14 cellular contexts compared by ENCODE assay signal in genomic region chr12:46617167-46617566, GRCh38.
DNase-seq lines count a peak whose midpoint lies in the region; ATAC-seq and TF ChIP-seq lines count a peak whose summit lies in the region.
"Had no signal": no experiment of that assay in that cellular context is flagged by ENCODE, and none has a peak within 500 bp of the region (broad histone marks: within the 10 kb centered on the region; RNA-seq: fewer than 3 reads in every experiment).

No MANE protein-coding gene starts in this region.

- DNase-seq in HFFc6: peak; percentile 69
- peak; percentile 54 for DNase-seq in dedifferentiated amniotic fluid mesenchymal stem cell (ENCODE audit: extremely low spot score)
- DNase-seq in left lobe of liver (ENCODE audit: low spot score): peak; percentile 59
- peak; percentile 44 for DNase-seq in testis
- DNase-seq in hippocampal formation (lab: John Stamatoyannopoulos, UW): no peak
- DNase-seq in T-helper 2 cell treated with Interferon-gamma antibody and Interleukin-4, amounts not matched to agents 5 μg/mL and 100 μg/mL, for 36 hours (ENCODE audit: low spot score): no peak
- DNase-seq in foreskin melanocyte: no peak
- DNase-seq: activated CD4-positive, CD25-positive, alpha-beta regulatory T cell treated with anti-CD3 and anti-CD28 coated beads, Interleukin-2, amount 50 U/mL, for 72 hours; activated T-cell treated with anti-CD3 and anti-CD28 coated beads, Interleukin-2, amount 50 U/mL, for 4 hours; Kasumi-1; NCI-H2081 treated with DMSO at 0.1 percent for 48 hours; NK-92 treated with Interleukin-12 subunit alpha and Interleukin-12 subunit beta, amount 100 ng/mL, for 24 hours had no signal

- H3K9me3 Mint-ChIP-seq in HFFc6: peaks cover 11% of the 10 kb centered on the region
- H3K9me3 Mint-ChIP-seq in T-helper 2 cell treated with Interferon-gamma antibody and Interleukin-4, amounts not matched to agents 5 μg/mL and 100 μg/mL, for 36 hours: peaks cover 57% of the 10 kb centered on the region

- peak overlapping the region in 1 of 2 donors; percentile 44 for H3K27ac ChIP-seq in testis
- H3K27ac ChIP-seq: suprapubic skin had no signal

- TF ChIP-seq POLR2A in testis (IDR thresholded peaks at IDR 0.05): no peak

- intact Hi-C loops in testis (cut with DNase I; ENCODE audit: low total_unique reads): no loop called here

- 58 to 70% methylated on average over 4 of the region's 4 CpGs for WGBS in testis, 2 donors

- H3K4me1 ChIP-seq in testis: peaks cover 3% of the 10 kb centered on the region
- H3K4me1 ChIP-seq: suprapubic skin had no signal

- ATAC-seq in left lobe of liver (peak; percentile 97), GM18519 (IDR thresholded peaks at IDR 0.05; ENCODE audit: low FRiP score, unreplicated experiment) (no peak)
- ATAC-seq: activated T-cell treated with anti-CD3 and anti-CD28 coated beads, Interleukin-2, amount 50 U/mL, for 4 hours had no signal

- TF ChIP-seq CTCF in HFFc6 (IDR thresholded peaks at IDR 0.05) (no peak), testis (IDR thresholded peaks at IDR 0.05) (no peak)

- H3K27me3 ChIP-seq in testis: no peaks in the 10 kb centered on the region
- H3K27me3 ChIP-seq: suprapubic skin had no signal

- H3K36me3 Mint-ChIP-seq in HFFc6 (ENCODE audit: low read depth): peaks cover 24% of the 10 kb centered on the region
- peaks cover 45% of the 10 kb centered on the region for H3K36me3 Mint-ChIP-seq in T-helper 2 cell treated with Interferon-gamma antibody and Interleukin-4, amounts not matched to agents 5 μg/mL and 100 μg/mL, for 36 hours (ENCODE audit: low read depth)

- H3K4me3 ChIP-seq in testis: no peak overlapping the region
- H3K4me3 ChIP-seq: suprapubic skin had no signal

- H3K4me1 Mint-ChIP-seq in HFFc6 (ENCODE audit: low read depth): peaks cover 16% of the 10 kb centered on the region
- peaks cover 6% of the 10 kb centered on the region for H3K4me1 Mint-ChIP-seq in T-helper 2 cell treated with Interferon-gamma antibody and Interleukin-4, amounts not matched to agents 5 μg/mL and 100 μg/mL, for 36 hours (ENCODE audit: low read depth)

- H3K27ac Mint-ChIP-seq in HFFc6: peak overlapping the region; percentile 75
- no peak overlapping the region for H3K27ac Mint-ChIP-seq in T-helper 2 cell treated with Interferon-gamma antibody and Interleukin-4, amounts not matched to agents 5 μg/mL and 100 μg/mL, for 36 hours

- no peaks in the 10 kb centered on the region for H3K9me3 ChIP-seq in testis
- H3K9me3 ChIP-seq: suprapubic skin had no signal

- peaks cover 5% of the 10 kb centered on the region for H3K27me3 Mint-ChIP-seq in HFFc6 (ENCODE audit: insufficient read depth)
- no peaks in the 10 kb centered on the region for H3K27me3 Mint-ChIP-seq in T-helper 2 cell treated with Interferon-gamma antibody and Interleukin-4, amounts not matched to agents 5 μg/mL and 100 μg/mL, for 36 hours (ENCODE audit: low read depth)

- no peaks in the 10 kb centered on the region for H3K36me3 ChIP-seq in testis (ENCODE audit: low read depth, missing control alignments)
- H3K36me3 ChIP-seq: suprapubic skin had no signal

- peak overlapping the region; percentile 46 for H3K4me3 Mint-ChIP-seq in HFFc6
- no peak overlapping the region for H3K4me3 Mint-ChIP-seq in T-helper 2 cell treated with Interferon-gamma antibody and Interleukin-4, amounts not matched to agents 5 μg/mL and 100 μg/mL, for 36 hours
- H3K4me3 Mint-ChIP-seq: activated T-cell treated with anti-CD3 and anti-CD28 coated beads, Interleukin-2, amount 50 U/mL, for 4 hours had no signal

Comparison
In these comparisons a context has a peak if more than half of its experiments do, and no peak if none do; other contexts are left out.
1. DNase-seq: peak in HFFc6 (single experiment), dedifferentiated amniotic fluid mesenchymal stem cell (single experiment), left lobe of liver (single experiment) and testis (single experiment); none in hippocampal formation (0 of 2), T-helper 2 cell treated with Interferon-gamma antibody and Interleukin-4, amounts not matched to agents 5 μg/mL and 100 μg/mL, for 36 hours (single experiment) and foreskin melanocyte (single experiment).